Comparison of ENCODE assay signal across 8 cellular contexts in genomic region chr1:9653783-9654517, GRCh38. TPM values are rescaled to one million over a fixed set of nuclear protein-coding genes. Genes with fewer than 3 reads are reported as not detected.
DNase-seq lines count a peak whose midpoint lies in the region; ATAC-seq and TF ChIP-seq lines count a peak whose summit lies in the region.
"Had no signal": no experiment of that assay in that cellular context is flagged by ENCODE, and none has a peak within 500 bp of the region (broad histone marks: within the 10 kb centered on the region; RNA-seq: fewer than 3 reads in every experiment).

No MANE protein-coding gene starts in this region.

- no peaks in the 10 kb centered on the region for H3K9me3 ChIP-seq in SU-DHL-6 (ENCODE audit: insufficient read depth, low read length)
- no peaks in the 10 kb centered on the region for H3K9me3 ChIP-seq in trophoblast cell (ENCODE audit: insufficient read depth, low read depth, low read length)

- no peaks in the 10 kb centered on the region for H3K27me3 Mint-ChIP-seq in dendritic cell treated with granulocyte-macrophage colony-stimulating factor and Interleukin-4, amounts not matched to agents 40 ng/mL and 50 ng/mL, for 4 days
- H3K27me3 Mint-ChIP-seq in stimulated activated naive B cell treated with anti-CD40 and anti-IgM and Interleukin-4, amounts not matched to agents 10 μg/mL and 1 μg/mL and 100 μg/mL, for 72 hours = no peaks in the 10 kb centered on the region

- no peak for DNase-seq in stimulated activated naive B cell treated with anti-CD40 and anti-IgM and Interleukin-4, amounts not matched to agents 10 μg/mL and 1 μg/mL and 100 μg/mL, for 72 hours
- DNase-seq in dorsolateral prefrontal cortex (no peak), trophoblast cell (no peak)
- DNase-seq: NCI-H187 had no signal

- peak overlapping the region; percentile 61 for H3K4me2 ChIP-seq in SU-DHL-6 (ENCODE audit: low read depth, low read length, poor library complexity, severe bottlenecking)
- H3K4me2 ChIP-seq in trophoblast cell (ENCODE audit: low read length) = no peak overlapping the region

- peak; percentile 10 for TF ChIP-seq POLR2A in GM15510 (IDR thresholded peaks at IDR 0.05; ENCODE audit: borderline replicate concordance, extremely low read depth, insufficient read length)

- H3F3A ChIP-seq in SU-DHL-6 (ENCODE audit: insufficient read depth) = peaks cover 34% of the 10 kb centered on the region

- no peak for TF ChIP-seq CTCF in SU-DHL-6 (IDR thresholded peaks at IDR 0.05; ENCODE audit: insufficient read depth, low read length, poor library complexity, severe bottlenecking)
- no peak for TF ChIP-seq CTCF in dorsolateral prefrontal cortex (IDR thresholded peaks at IDR 0.05 in 54 of 56, conservative IDR thresholded peaks at IDR 0.05 in 2 of 56; ENCODE audit: low read depth in 1 of 56, partially characterized antibody in 56 of 56)

- no peaks in the 10 kb centered on the region for H3K9me3 Mint-ChIP-seq in dendritic cell treated with granulocyte-macrophage colony-stimulating factor and Interleukin-4, amounts not matched to agents 40 ng/mL and 50 ng/mL, for 4 days
- no peaks in the 10 kb centered on the region for H3K9me3 Mint-ChIP-seq in stimulated activated naive B cell treated with anti-CD40 and anti-IgM and Interleukin-4, amounts not matched to agents 10 μg/mL and 1 μg/mL and 100 μg/mL, for 72 hours

- H3K23ac ChIP-seq in trophoblast cell (ENCODE audit: low read length) = no peak overlapping the region

- peak overlapping the region; percentile 46 for H2AFZ ChIP-seq in SU-DHL-6 (ENCODE audit: low read depth, low read length, severe bottlenecking)
- H2AFZ ChIP-seq in trophoblast cell (ENCODE audit: insufficient read depth, low read length, poor library complexity) = no peak overlapping the region

- H3K9me2 ChIP-seq in SU-DHL-6 (replicated peaks; ENCODE audit: insufficient read depth, low read length) = no peaks in the 10 kb centered on the region

- H3K79me1 ChIP-seq in trophoblast cell (ENCODE audit: low read length) = no peaks in the 10 kb centered on the region

- H3K36me3 Mint-ChIP-seq in dendritic cell treated with granulocyte-macrophage colony-stimulating factor and Interleukin-4, amounts not matched to agents 40 ng/mL and 50 ng/mL, for 4 days (ENCODE audit: low read depth) = peaks cover 34% of the 10 kb centered on the region
- peaks cover 30 to 45% of the 10 kb centered on the region in 2 donors for H3K36me3 Mint-ChIP-seq in stimulated activated naive B cell treated with anti-CD40 and anti-IgM and Interleukin-4, amounts not matched to agents 10 μg/mL and 1 μg/mL and 100 μg/mL, for 72 hours

- H3K9ac ChIP-seq in SU-DHL-6 (ENCODE audit: low read length) (peak overlapping the region; percentile 92), trophoblast cell (ENCODE audit: low read length) (no peak overlapping the region)

- H4K12ac ChIP-seq in trophoblast cell (ENCODE audit: low read depth, low read length) = no peak overlapping the region

- WGBS in trophoblast cell (ENCODE audit: extremely low coverage, insufficient coverage, insufficient read length) = no CpG with 5 or more reads among the region's 20 CpGs

- H3K4me1 Mint-ChIP-seq in dendritic cell treated with granulocyte-macrophage colony-stimulating factor and Interleukin-4, amounts not matched to agents 40 ng/mL and 50 ng/mL, for 4 days (ENCODE audit: low read depth) = peaks cover 83% of the 10 kb centered on the region
- peaks cover 52 to 90% of the 10 kb centered on the region in 2 donors for H3K4me1 Mint-ChIP-seq in stimulated activated naive B cell treated with anti-CD40 and anti-IgM and Interleukin-4, amounts not matched to agents 10 μg/mL and 1 μg/mL and 100 μg/mL, for 72 hours

- peaks cover 0 to 2% of the 10 kb centered on the region in 2 experiments for H3K4me1 ChIP-seq in trophoblast cell (ENCODE audit: control insufficient read depth in 1 of 2, insufficient read depth in 2 of 2, low read length in 2 of 2)

- no peaks in the 10 kb centered on the region for H4K20me1 ChIP-seq in SU-DHL-6 (ENCODE audit: low read depth, low read length)

- peak overlapping the region; percentile 90 for H3K27ac ChIP-seq in SU-DHL-6 (ENCODE audit: low read depth, low read length)
- H3K27ac ChIP-seq in dorsolateral prefrontal cortex = peak overlapping the region in 17 of 59 donors; percentile 10 to 65 (median 40)
- no peak overlapping the region for H3K27ac ChIP-seq in trophoblast cell (ENCODE audit: low read depth, low read length)

- no peak overlapping the region for H3K18ac ChIP-seq in trophoblast cell (ENCODE audit: low read length)

- H2BK120ac ChIP-seq in trophoblast cell (ENCODE audit: insufficient read depth, low read length, poor library complexity) = no peak overlapping the region

- H3K79me2 ChIP-seq in SU-DHL-6 (ENCODE audit: insufficient read depth, low read length) (peaks cover 26% of the 10 kb centered on the region), trophoblast cell (ENCODE audit: control insufficient read depth, insufficient read depth, low read length, poor library complexity) (no peaks in the 10 kb centered on the region)

- no peak overlapping the region for H2AK5ac ChIP-seq in trophoblast cell (ENCODE audit: low read length)

- H3K27me3 ChIP-seq in SU-DHL-6 (ENCODE audit: low read length) = no peaks in the 10 kb centered on the region
- peaks cover 0 to 33% (median 13%) of the 10 kb centered on the region in 45 donors for H3K27me3 ChIP-seq in dorsolateral prefrontal cortex
- H3K27me3 ChIP-seq in trophoblast cell (ENCODE audit: insufficient read depth, low read length) = peaks cover 44% of the 10 kb centered on the region

- peak overlapping the region; percentile 54 for H3K4me3 ChIP-seq in SU-DHL-6 (ENCODE audit: insufficient read depth, low read length, poor library complexity, severe bottlenecking)
- H3K4me3 ChIP-seq in dorsolateral prefrontal cortex = peak overlapping the region in 26 of 59 donors; percentile 1 to 68 (median 18)
- H3K4me3 ChIP-seq in trophoblast cell (ENCODE audit: low read depth, low read length) = no peak overlapping the region

- intact Hi-C loops in dendritic cell treated with granulocyte-macrophage colony-stimulating factor and Interleukin-4, amounts not matched to agents 40 ng/mL and 50 ng/mL, for 4 days (cut with micrococcal nuclease) = loop anchor here (2.0 to 5.0 kb wide), 2 partner anchors 27 to 33 kb away; no protein-coding TSS in a partner anchor
- intact Hi-C loops in dorsolateral prefrontal cortex (cut with DNase I) = no loop called here

- H4K91ac ChIP-seq in trophoblast cell (ENCODE audit: low read depth, low read length) = no peak overlapping the region

- no peak overlapping the region for H4K8ac ChIP-seq in trophoblast cell (ENCODE audit: low read depth, low read length)

- no peak overlapping the region for H3K4ac ChIP-seq in trophoblast cell (ENCODE audit: low read depth, low read length)

- H3K36me3 ChIP-seq in SU-DHL-6 (ENCODE audit: low read length) (no peaks in the 10 kb centered on the region), trophoblast cell (ENCODE audit: control insufficient read depth in 1 of 2, insufficient read depth in 2 of 2, low read length in 2 of 2) (no peaks in the 10 kb centered on the region)

- peak overlapping the region; percentile 92 for H3K4me3 Mint-ChIP-seq in dendritic cell treated with granulocyte-macrophage colony-stimulating factor and Interleukin-4, amounts not matched to agents 40 ng/mL and 50 ng/mL, for 4 days
- peak overlapping the region; percentile 97 for H3K4me3 Mint-ChIP-seq in stimulated activated naive B cell treated with anti-CD40 and anti-IgM and Interleukin-4, amounts not matched to agents 10 μg/mL and 1 μg/mL and 100 μg/mL, for 72 hours

- no peak overlapping the region for H2BK5ac ChIP-seq in trophoblast cell (ENCODE audit: low read depth, low read length, poor library complexity)

- no peak overlapping the region for H3K14ac ChIP-seq in trophoblast cell (ENCODE audit: low read length)

- no peak overlapping the region for H2BK12ac ChIP-seq in trophoblast cell (ENCODE audit: low read length)

- peak; percentile 4 to 5 for ATAC-seq in stimulated activated naive B cell treated with anti-CD40 and anti-IgM and Interleukin-4, amounts not matched to agents 10 μg/mL and 1 μg/mL and 100 μg/mL, for 72 hours (replicated peaks)
- ATAC-seq in GM18520 (IDR thresholded peaks at IDR 0.05; ENCODE audit: unreplicated experiment) = no peak

- H3K27ac Mint-ChIP-seq in dendritic cell treated with granulocyte-macrophage colony-stimulating factor and Interleukin-4, amounts not matched to agents 40 ng/mL and 50 ng/mL, for 4 days = peak overlapping the region; percentile 92
- H3K27ac Mint-ChIP-seq in stimulated activated naive B cell treated with anti-CD40 and anti-IgM and Interleukin-4, amounts not matched to agents 10 μg/mL and 1 μg/mL and 100 μg/mL, for 72 hours = peak overlapping the region; percentile 95

RNA-seq across cellular contexts. Expression of gene PIK3CD, which starts 2.4 kb away (rescaled TPM):
- total RNA-seq in dorsolateral prefrontal cortex = 10 to 100 TPM in 117 of 120 experiments, 1 to 10 TPM in 3; 8.0 to 31.5 (median 16.2) TPM
- 3.8 and 4.0 TPM in 2 replicates for polyA plus RNA-seq in trophoblast cell (2013)
